1 cellular context compared by ENCODE assay signal in genomic region chr4:27728892-27729291, GRCh38.
TF ChIP-seq lines count a peak whose summit lies in the region.

No MANE protein-coding gene starts in this region.

TF ChIP-seq in HepG2, 621 proteins besides CTCF, POLR2A, EP300 and RAD21:
- TF ChIP-seq ZBTB33 (CRISPR knock-in tag; IDR thresholded peaks at IDR 0.05): no peak
